2 cellular contexts compared by ENCODE assay signal in genomic region chr15:53312707-53313106, GRCh38.
TF ChIP-seq lines count a peak whose summit lies in the region.

No MANE protein-coding gene starts in this region.

TF ChIP-seq in GM23338, 12 proteins besides CTCF, POLR2A, EP300 and RAD21 (continued from another document):
- TF ChIP-seq REST (IDR thresholded peaks at IDR 0.05; ENCODE audit: unreplicated experiment) (no peak), STAT1 (IDR thresholded peaks at IDR 0.05; ENCODE audit: unreplicated experiment) (no peak), EZH2phosphoT487 (IDR thresholded peaks at IDR 0.05; ENCODE audit: unreplicated experiment) (no peak), ZNF462 (CRISPR knock-in tag; IDR thresholded peaks at IDR 0.05) (no peak)
TF ChIP-seq in GM23338: peak in this region for 0.

TF ChIP-seq in WTC11, 78 proteins besides CTCF, POLR2A, EP300 and RAD21 (continued from another document):
- TF ChIP-seq ARID4B (CRISPR knock-in tag; IDR thresholded peaks at IDR 0.05; ENCODE audit: borderline replicate concordance), result no peak
TF ChIP-seq in WTC11: peak in this region for 0.
